Comparison of ENCODE assay signal across 1 cellular context in genomic region chr3:160695906-160696305, GRCh38.
TF ChIP-seq lines count a peak whose summit lies in the region.

No MANE protein-coding gene starts in this region.

TF ChIP-seq in GM23338, 12 proteins besides CTCF, POLR2A, EP300 and RAD21:
- TF ChIP-seq REST (IDR thresholded peaks at IDR 0.05; ENCODE audit: unreplicated experiment), result no peak
- TF ChIP-seq STAT1 (IDR thresholded peaks at IDR 0.05; ENCODE audit: unreplicated experiment), result no peak
- TF ChIP-seq EZH2 (IDR thresholded peaks at IDR 0.05; ENCODE audit: low read depth, unreplicated experiment), result no peak
- no peak for TF ChIP-seq POLR2AphosphoS5 (IDR thresholded peaks at IDR 0.05; ENCODE audit: low read depth)
- no peak for TF ChIP-seq NANOG (IDR thresholded peaks at IDR 0.05; ENCODE audit: borderline replicate concordance)
- TF ChIP-seq ZNF462 (CRISPR knock-in tag; IDR thresholded peaks at IDR 0.05), result no peak
- no peak for TF ChIP-seq ETS1 (IDR thresholded peaks at IDR 0.05)
- TF ChIP-seq JUNB (IDR thresholded peaks at IDR 0.05; ENCODE audit: unreplicated experiment), result no peak
- no peak for TF ChIP-seq ZNF114 (CRISPR knock-in tag; IDR thresholded peaks at IDR 0.05)
- no peak for TF ChIP-seq CREB1 (CRISPR knock-in tag; IDR thresholded peaks at IDR 0.05; ENCODE audit: low read depth)
- no peak for TF ChIP-seq ZNF331 (CRISPR knock-in tag; IDR thresholded peaks at IDR 0.05; ENCODE audit: low read depth)
- no peak for TF ChIP-seq EZH2phosphoT487 (IDR thresholded peaks at IDR 0.05; ENCODE audit: unreplicated experiment)
